Comparison of ENCODE assay signal across 9 cellular contexts in genomic region chr10:124917939-124918830, GRCh38. TPM values are rescaled to one million over a fixed set of nuclear protein-coding genes. Genes with fewer than 3 reads are reported as not detected.
DNase-seq lines count a peak whose midpoint lies in the region; ATAC-seq, FAIRE-seq and TF ChIP-seq lines count a peak whose summit lies in the region.
"Had no signal": no experiment of that assay in that cellular context is flagged by ENCODE, and none has a peak within 500 bp of the region (broad histone marks: within the 10 kb centered on the region; RNA-seq: fewer than 3 reads in every experiment).

No MANE protein-coding gene starts in this region.

- DNase-seq in DMS53 (lab: John Stamatoyannopoulos, UW) (peak; percentile 9), DMS53 treated with DMSO at 0.1 percent for 48 hours (lab: John Stamatoyannopoulos, UW; ENCODE audit: unreplicated experiment) (no peak), RCC 7860 (ENCODE audit: low spot score) (no peak), endodermal cell (no peak), nephron progenitor cell (no peak), iPS-NIHi11 (ENCODE audit: low spot score) (no peak)

- H3K9ac ChIP-seq in endodermal cell (ENCODE audit: extremely low read depth, low read length, poor library complexity, severe bottlenecking): peak overlapping the region; percentile 96

- H3K27me3 Mint-ChIP-seq in endodermal cell (ENCODE audit: insufficient read depth) (no peaks in the 10 kb centered on the region), nephron progenitor cell (ENCODE audit: low read depth, poor library complexity) (no peaks in the 10 kb centered on the region)

- peaks cover 14% of the 10 kb centered on the region for H3K36me3 Mint-ChIP-seq in endodermal cell (ENCODE audit: low read depth)
- H3K36me3 Mint-ChIP-seq in nephron progenitor cell (ENCODE audit: low read depth): peaks cover 18% of the 10 kb centered on the region

- H3K9me3 Mint-ChIP-seq in endodermal cell (no peaks in the 10 kb centered on the region), nephron progenitor cell (no peaks in the 10 kb centered on the region)

- 3 to 17% methylated on average over 6 to 20 of the region's 23 CpGs for WGBS in endodermal cell (ENCODE audit: insufficient coverage in 1 of 2, insufficient read length in 1 of 2), 2 experiments

- H3K9me3 ChIP-seq in endodermal cell (ENCODE audit: control insufficient read depth, low read length): no peaks in the 10 kb centered on the region

- TF ChIP-seq CTCF in endodermal cell (conservative IDR thresholded peaks at IDR 0.05): no peak
- no peak for TF ChIP-seq CTCF in nephron progenitor cell (IDR thresholded peaks at IDR 0.05)

- peaks cover 8% of the 10 kb centered on the region for H3K36me3 ChIP-seq in endodermal cell (ENCODE audit: control insufficient read depth, insufficient read depth, low read length)

- H3K4me1 ChIP-seq in endodermal cell (ENCODE audit: control insufficient read depth, insufficient read depth, low read length): no peaks in the 10 kb centered on the region

- ATAC-seq in GM21737 (IDR thresholded peaks at IDR 0.05; ENCODE audit: unreplicated experiment) (no peak), HG03469 (IDR thresholded peaks at IDR 0.05; ENCODE audit: unreplicated experiment) (no peak)

- peak overlapping the region; percentile 78 for H3K27ac ChIP-seq in endodermal cell (ENCODE audit: low read depth, low read length)

- peak overlapping the region; percentile 98 for H3K4me3 Mint-ChIP-seq in endodermal cell
- peak overlapping the region; percentile 97 for H3K4me3 Mint-ChIP-seq in nephron progenitor cell

- peak; percentile 40 for FAIRE-seq in RCC 7860 (lab: Jason Lieb, UNC)
- FAIRE-seq: A204.1 had no signal

- peak overlapping the region; percentile 99 for H3K27ac Mint-ChIP-seq in endodermal cell
- H3K27ac Mint-ChIP-seq in nephron progenitor cell: peak overlapping the region; percentile 99

- peaks cover 9% of the 10 kb centered on the region for H3K4me1 Mint-ChIP-seq in endodermal cell
- peaks cover 40% of the 10 kb centered on the region for H3K4me1 Mint-ChIP-seq in nephron progenitor cell

- peak overlapping the region; percentile 99 for H3K4me3 ChIP-seq in endodermal cell (ENCODE audit: low read length)

- no peaks in the 10 kb centered on the region for H3K27me3 ChIP-seq in endodermal cell (ENCODE audit: control insufficient read depth, insufficient read depth, low read length, poor library complexity, severe bottlenecking)

RNA-seq across cellular contexts. Expression of gene ZRANB1, which starts 23.7 kb away (rescaled TPM):
- 10 to 100 TPM; 26.0 to 26.9 TPM for total RNA-seq in endodermal cell
- 21.1 TPM for polyA plus RNA-seq in endodermal cell (2013, experiment 1 of 2)
- polyA plus RNA-seq in endodermal cell (2013, experiment 2 of 2): 19.0 TPM
